In the genomic region with DNA sequence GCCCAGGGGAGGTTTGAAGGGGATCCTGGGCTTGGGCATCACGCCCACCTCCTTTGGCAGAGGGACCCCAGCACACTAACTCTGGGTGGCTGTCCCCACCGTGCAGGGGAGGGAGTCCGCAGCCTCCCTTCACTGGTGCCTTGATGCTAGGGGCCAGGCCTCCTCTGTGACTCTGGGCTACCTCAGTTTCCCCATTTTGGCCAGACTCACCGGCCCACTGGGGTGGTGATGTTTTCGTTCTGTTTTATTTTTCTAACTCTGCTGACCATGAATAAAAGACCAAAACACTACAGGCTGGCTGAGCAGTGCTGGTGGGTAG, we compare ENCODE assay signal across 8 cellular contexts. TPM values are rescaled to one million over a fixed set of nuclear protein-coding genes. Genes with fewer than 3 reads are reported as not detected.
A peak's percentile ranks its signal among the peaks of the same experiment; 100 is the strongest.
DNase-seq lines count a peak whose midpoint lies in the region; ATAC-seq and TF ChIP-seq lines count a peak whose summit lies in the region.

No MANE protein-coding gene starts in this region.

- H3K4me1 ChIP-seq in ES-I3 (ENCODE audit: insufficient read depth, low read length) (no peaks in the 10 kb centered on the region; the same call in 1 of the 2 replicates), SJSA1 (replicated peaks) (peaks cover 23% of the 10 kb centered on the region), esophagus muscularis mucosa (peaks cover 30 to 55% (median 50%) of the 10 kb centered on the region in 4 donors), rectal smooth muscle tissue (ENCODE audit: control insufficient read depth, insufficient read depth, low read length) (peaks cover 14% of the 10 kb centered on the region)

- no peak for TF ChIP-seq POLR2A in esophagus muscularis mucosa (IDR thresholded peaks at IDR 0.05; ENCODE audit: low read depth)

- ATAC-seq in GM21619 (IDR thresholded peaks at IDR 0.05; ENCODE audit: unreplicated experiment), result no peak

- 41% methylated on average over 5 of the region's 5 CpGs for WGBS in esophagus muscularis mucosa

- H3K36me3 ChIP-seq in ES-I3 (ENCODE audit: insufficient read depth, low read length), result peaks cover 5% of the 10 kb centered on the region
- H3K36me3 ChIP-seq in SJSA1, result peaks cover 45% of the 10 kb centered on the region
- peaks cover 11 to 51% (median 30%) of the 10 kb centered on the region in 4 donors for H3K36me3 ChIP-seq in esophagus muscularis mucosa
- peaks cover 11% of the 10 kb centered on the region for H3K36me3 ChIP-seq in rectal smooth muscle tissue (ENCODE audit: control insufficient read depth, insufficient read depth, low read length)

- H3K27me3 ChIP-seq in SJSA1 (replicated peaks) (no peaks in the 10 kb centered on the region), esophagus muscularis mucosa (no peaks in the 10 kb centered on the region), rectal smooth muscle tissue (ENCODE audit: control insufficient read depth, insufficient read depth, low read length) (no peaks in the 10 kb centered on the region)

- intact Hi-C loops in esophagus muscularis mucosa (cut with DNase I), result no loop called here

- H3K9ac ChIP-seq in ES-I3 (ENCODE audit: low read depth, low read length) (peak overlapping the region; percentile 98), rectal smooth muscle tissue (ENCODE audit: low read length) (peak overlapping the region; percentile 76)

- DNase-seq in SJSA1 (ENCODE audit: low read depth in 1 of 2, low spot score in 2 of 2), result no peak
- DNase-seq in esophagus muscularis mucosa (ENCODE audit: extremely low spot score), result no peak
- no peak for DNase-seq in HK-2 (ENCODE audit: unreplicated experiment)
- DNase-seq in occipital lobe (lab: John Stamatoyannopoulos, UW), result no peak
- DNase-seq in HuH-7.5 (ENCODE audit: low spot score), result no peak

- H3K27ac ChIP-seq in SJSA1 (peak overlapping the region; percentile 98), esophagus muscularis mucosa (replicated peaks in 1 of 4) (peak overlapping the region; percentile 95 to 99 (median 97)), rectal smooth muscle tissue (ENCODE audit: low read depth, low read length) (peak overlapping the region; percentile 97)

- H3K9me3 ChIP-seq in ES-I3 (ENCODE audit: control insufficient read depth, insufficient read depth, low read length), result no peaks in the 10 kb centered on the region
- H3K9me3 ChIP-seq in SJSA1 (replicated peaks), result no peaks in the 10 kb centered on the region
- no peaks in the 10 kb centered on the region for H3K9me3 ChIP-seq in esophagus muscularis mucosa

- no peak for TF ChIP-seq CTCF in esophagus muscularis mucosa (IDR thresholded peaks at IDR 0.05)

- H3K4me3 ChIP-seq in SJSA1 (peak overlapping the region; percentile 92), esophagus muscularis mucosa (peak overlapping the region; percentile 79 to 99 (median 84)), rectal smooth muscle tissue (ENCODE audit: low read length) (peak overlapping the region; percentile 79)

- no peak for TF ChIP-seq EP300 in esophagus muscularis mucosa (IDR thresholded peaks at IDR 0.05)

RNA-seq across cellular contexts. Expression of gene TRIP6, which starts 0.5 kb away (rescaled TPM):
- 88.0 and 95.9 TPM in 2 replicates for total RNA-seq in SJSA1 (2014; rRNA removed; shearing (Covaris generic))
- 10 to 100 TPM; 60.2 to 89.9 (median 81.2) TPM for total RNA-seq in esophagus muscularis mucosa
- total RNA-seq in occipital lobe, result 5.8 TPM

RNA-seq across cellular contexts. Expression of gene SRRT, which starts 8.2 kb away (rescaled TPM):
- 64.4 and 76.2 TPM in 2 replicates for total RNA-seq in SJSA1 (2014; rRNA removed; shearing (Covaris generic))
- 10 to 100 TPM; 47.2 to 69.6 (median 61.7) TPM for total RNA-seq in esophagus muscularis mucosa
- total RNA-seq in occipital lobe, result 29.5 TPM

RNA-seq across cellular contexts. Expression of gene SLC12A9, which starts 14.2 kb away (rescaled TPM):
- total RNA-seq in SJSA1 (2014; rRNA removed; shearing (Covaris generic)), result 15.2 and 17.8 TPM in 2 replicates
- total RNA-seq in esophagus muscularis mucosa (10 to 100 TPM; 15.0 to 26.0 (median 19.9) TPM), occipital lobe (30.1 TPM)

RNA-seq across cellular contexts. Expression of gene UFSP1, which starts 22.8 kb away (rescaled TPM):
- 3.1 and 3.7 TPM in 2 replicates for total RNA-seq in SJSA1 (2014; rRNA removed; shearing (Covaris generic))
- total RNA-seq in esophagus muscularis mucosa (1 to 10 TPM; 2.1 to 8.7 (median 5.7) TPM), occipital lobe (2.5 TPM)

RNA-seq across cellular contexts. Expression of gene ACHE, which starts 29.0 kb away (rescaled TPM):
- total RNA-seq in SJSA1 (2014; rRNA removed; shearing (Covaris generic)), result 0.16 TPM in 1 of 2 replicates, not detected in the other
- total RNA-seq in esophagus muscularis mucosa (1 to 10 TPM; 2.5 to 4.6 (median 3.5) TPM), occipital lobe (16.1 TPM)
